8 cellular contexts compared by ENCODE assay signal in genomic region chr16:80803341-80804060, GRCh38. TPM values are rescaled to one million over a fixed set of nuclear protein-coding genes. Genes with fewer than 3 reads are reported as not detected.
DNase-seq lines count a peak whose midpoint lies in the region; ATAC-seq and TF ChIP-seq lines count a peak whose summit lies in the region.

No MANE protein-coding gene starts in this region.

- intact Hi-C loops in Caco-2 (cut with micrococcal nuclease; ENCODE audit: unreplicated experiment) = no loop called here

- no peaks in the 10 kb centered on the region for H3K36me3 ChIP-seq in Caco-2 (ENCODE audit: control insufficient read depth, insufficient read depth, low read length)
- H3K36me3 ChIP-seq in HAP-1 (replicated peaks) = no peaks in the 10 kb centered on the region
- H3K36me3 ChIP-seq in iPS-18a (ENCODE audit: control insufficient read depth, low read depth, low read length) = no peaks in the 10 kb centered on the region

- no peaks in the 10 kb centered on the region for H3K9me3 Mint-ChIP-seq in Caco-2 (ENCODE audit: unreplicated experiment)

- H3K27me3 ChIP-seq in Caco-2 (replicated peaks; ENCODE audit: control insufficient read depth, insufficient read depth, low read length) (no peaks in the 10 kb centered on the region; the same call in 1 of the 2 replicates), HAP-1 (ENCODE audit: low read depth) (peaks cover 26% of the 10 kb centered on the region), iPS-18a (ENCODE audit: control insufficient read depth, insufficient read depth, low read length) (peaks cover 22% of the 10 kb centered on the region)

- BruUV-seq in Caco-2 (replicated peaks; lab: Mats Ljungman, UMichigan) = no TSS peak

- peaks cover 13% of the 10 kb centered on the region for H3K9me3 ChIP-seq in Caco-2
- H3K9me3 ChIP-seq in HAP-1 = no peaks in the 10 kb centered on the region
- no peaks in the 10 kb centered on the region for H3K9me3 ChIP-seq in iPS-18a (ENCODE audit: control insufficient read depth, low read depth, low read length)

- H3K4me3 ChIP-seq in Caco-2 (ENCODE audit: low read depth, low read length) (peak overlapping the region; percentile 93), HAP-1 (peak overlapping the region; percentile 19; the same call in 1 of the 2 replicates), iPS-18a (ENCODE audit: low read length) (peak overlapping the region; percentile 25)

- in situ Hi-C loops in HAP-1 (cut with MboI; ENCODE audit: low sequenced_read_pairs) = loop anchor here (25.0 kb wide), 1 partner anchor 109 kb away; no protein-coding TSS in a partner anchor

- peak in 1 of 2 experiments; percentile 16 for TF ChIP-seq CTCF in Caco-2 (IDR thresholded peaks at IDR 0.05; ENCODE audit: insufficient read depth in 1 of 2, low read depth in 1 of 2, low read length in 1 of 2, severe bottlenecking in 1 of 2, unreplicated experiment in 1 of 2)

- H3K4me1 ChIP-seq in Caco-2 (no peaks in the 10 kb centered on the region), HAP-1 (no peaks in the 10 kb centered on the region), iPS-18a (ENCODE audit: control insufficient read depth, low read depth, low read length) (no peaks in the 10 kb centered on the region)

- peak overlapping the region; percentile 80 for H3K4me3 Mint-ChIP-seq in Caco-2 (ENCODE audit: unreplicated experiment)

- peaks cover 32% of the 10 kb centered on the region for H3K27me3 Mint-ChIP-seq in Caco-2 (ENCODE audit: insufficient read depth, unreplicated experiment)

- H3K36me3 Mint-ChIP-seq in Caco-2 (ENCODE audit: insufficient read depth, unreplicated experiment) = peaks cover 7% of the 10 kb centered on the region

- CTCF ChIA-PET in Caco-2 (lab: Charles Lee) = no interaction called here

- no peak for ATAC-seq in GM19452 (IDR thresholded peaks at IDR 0.05; ENCODE audit: unreplicated experiment)

- H3K9ac ChIP-seq in iPS-18a (ENCODE audit: low read length) = no peak overlapping the region

- H3K4me1 Mint-ChIP-seq in Caco-2 (ENCODE audit: low read depth, unreplicated experiment) = no peaks in the 10 kb centered on the region

- no peak overlapping the region for H3K27ac ChIP-seq in iPS-18a (ENCODE audit: low read length)

- POLR2A ChIA-PET in Caco-2 (lab: Charles Lee) = no interaction called here

- no peak overlapping the region for H3K27ac Mint-ChIP-seq in Caco-2 (ENCODE audit: unreplicated experiment)

- peak in 1 of 2 experiments; percentile 28 for DNase-seq in Caco-2
- DNase-seq in HAP-1 (ENCODE audit: low spot score in 2 of 2) = peak in 1 of 2 experiments; percentile 34
- DNase-seq in SKM-1 treated with dmso at 0.1 percent for 144 hours (lab: John Stamatoyannopoulos, UW; ENCODE audit: unreplicated experiment) = peak; percentile 38
- DNase-seq in amniotic epithelial cell (ENCODE audit: low read depth) = peak; percentile 8
- DNase-seq in stimulated activated CD4-positive, alpha-beta T cell treated with anti-CD3 and anti-CD28 coated beads, Interleukin-1b, Interleukin-23, amount 100 ng/mL, for 48 hours = peak; percentile 44
- no peak for DNase-seq in NCI-H1105 treated with DMSO at 0.1 percent for 48 hours (lab: John Stamatoyannopoulos, UW)

RNA-seq across cellular contexts. Expression of gene CDYL2, which starts 0.9 kb away (rescaled TPM):
- total RNA-seq in Caco-2 (2022) = 0.95 and 1.8 TPM in 2 replicates

Comparison
In these comparisons a context has a peak if more than half of its experiments do, and no peak if none do; other contexts are left out.
1. H3K4me3 ChIP-seq: peak in every context shown above with its lines; median percentile 93 in Caco-2; 25 in iPS-18a; 19 in HAP-1.